15 cellular contexts compared by ENCODE assay signal in genomic region chr1:59738152-59738551, GRCh38.
DNase-seq lines count a peak whose midpoint lies in the region; ATAC-seq, FAIRE-seq and TF ChIP-seq lines count a peak whose summit lies in the region.
"Had no signal": no experiment of that assay in that cellular context is flagged by ENCODE, and none has a peak within 500 bp of the region (broad histone marks: within the 10 kb centered on the region; RNA-seq: fewer than 3 reads in every experiment).

No MANE protein-coding gene starts in this region.

- TF ChIP-seq CTCF in choroid plexus epithelial cell (conservative IDR thresholded peaks at IDR 0.05; ENCODE audit: low read depth, low read length) (no peak), pancreas (IDR thresholded peaks at IDR 0.05) (no peak)

- H3K27me3 ChIP-seq in pancreas: no peaks in the 10 kb centered on the region
- H3K27me3 ChIP-seq: neutrophil, tibial artery had no signal

- H3K4me1 Mint-ChIP-seq in activated CD8-positive, alpha-beta memory T cell treated with anti-CD3 and anti-CD28 coated beads, Interleukin-2, amount 10 ng/mL, durations not matched to agents 7 days and 5 days: peaks cover 3% of the 10 kb centered on the region
- H3K4me1 Mint-ChIP-seq: WTC11 had no signal

- no peak for FAIRE-seq in pancreas (lab: Jason Lieb, UNC)

- intact Hi-C loops in pancreas (cut with DNase I): no loop called here

- H3K27ac Mint-ChIP-seq in activated CD8-positive, alpha-beta memory T cell treated with anti-CD3 and anti-CD28 coated beads, Interleukin-2, amount 10 ng/mL, durations not matched to agents 7 days and 5 days: no peak overlapping the region
- H3K27ac Mint-ChIP-seq: effector memory CD8-positive, alpha-beta T cell; WTC11 had no signal

- H3K4me3 ChIP-seq in choroid plexus epithelial cell (ENCODE audit: low read depth, low read length) (no peak overlapping the region), pancreas (no peak overlapping the region)
- H3K4me3 ChIP-seq: lung, tibial artery had no signal

- H3K9me3 ChIP-seq in pancreas: no peaks in the 10 kb centered on the region
- H3K9me3 ChIP-seq: neutrophil, tibial artery had no signal

- H3K27ac ChIP-seq in pancreas: peak overlapping the region; percentile 2 to 75 (median 53)
- H3K27ac ChIP-seq: neutrophil, tibial artery had no signal

- 14 to 25% methylated on average over 3 of the region's 3 CpGs for WGBS in pancreas, 2 donors

- H3K36me3 Mint-ChIP-seq in activated CD8-positive, alpha-beta memory T cell treated with anti-CD3 and anti-CD28 coated beads, Interleukin-2, amount 10 ng/mL, durations not matched to agents 7 days and 5 days: peaks cover 7% of the 10 kb centered on the region

- H3K4me3 Mint-ChIP-seq in activated CD8-positive, alpha-beta memory T cell treated with anti-CD3 and anti-CD28 coated beads, Interleukin-2, amount 10 ng/mL, durations not matched to agents 7 days and 5 days: no peak overlapping the region
- H3K4me3 Mint-ChIP-seq: effector memory CD8-positive, alpha-beta T cell; WTC11 had no signal

- peaks cover 17% of the 10 kb centered on the region for H3K9me3 Mint-ChIP-seq in activated CD8-positive, alpha-beta memory T cell treated with anti-CD3 and anti-CD28 coated beads, Interleukin-2, amount 10 ng/mL, durations not matched to agents 7 days and 5 days (ENCODE audit: low read depth)
- H3K9me3 Mint-ChIP-seq: effector memory CD8-positive, alpha-beta T cell had no signal

- H3K36me3 ChIP-seq in pancreas: no peaks in the 10 kb centered on the region
- H3K36me3 ChIP-seq: neutrophil, tibial artery had no signal

- CTCF ChIA-PET in activated CD8-positive, alpha-beta memory T cell treated with anti-CD3 and anti-CD28 coated beads, Interleukin-2, amount 10 ng/mL, durations not matched to agents 7 days and 5 days (lab: Charles Lee): no interaction called here

- H3K27me3 Mint-ChIP-seq in activated CD8-positive, alpha-beta memory T cell treated with anti-CD3 and anti-CD28 coated beads, Interleukin-2, amount 10 ng/mL, durations not matched to agents 7 days and 5 days: no peaks in the 10 kb centered on the region
- H3K27me3 Mint-ChIP-seq: effector memory CD8-positive, alpha-beta T cell had no signal

- DNase-seq in GM04503 (ENCODE audit: low read depth) (peak; percentile 35), NCI-H2171 (lab: John Stamatoyannopoulos, UW) (peak; percentile 72), choroid plexus epithelial cell (ENCODE audit: low read depth) (peak; percentile 47), pancreas (no peak), T-helper 2 cell (no peak)
- no peak for DNase-seq in activated CD8-positive, alpha-beta memory T cell treated with anti-CD3 and anti-CD28 coated beads, Interleukin-2, amount 10 ng/mL, durations not matched to agents 7 days and 5 days
- DNase-seq: activated T-cell treated with anti-CD3 and anti-CD28 coated beads, Interleukin-2, amount 50 U/mL, for 1 hour; effector memory CD8-positive, alpha-beta T cell; hippocampal formation; tibial artery had no signal

- peaks cover 10 to 32% (median 23%) of the 10 kb centered on the region in 3 donors for H3K4me1 ChIP-seq in pancreas

- peak; percentile 61 to 81 (median 68) for ATAC-seq in pancreas
- ATAC-seq in GM21447 (IDR thresholded peaks at IDR 0.05; ENCODE audit: unreplicated experiment): no peak
- no peak for ATAC-seq in HG02938 (IDR thresholded peaks at IDR 0.05; ENCODE audit: unreplicated experiment)
- no peak for ATAC-seq in activated CD8-positive, alpha-beta memory T cell treated with anti-CD3 and anti-CD28 coated beads, Interleukin-2, amount 10 ng/mL, durations not matched to agents 7 days and 5 days
- ATAC-seq: effector memory CD8-positive, alpha-beta T cell; WTC11 had no signal

Comparison
In these comparisons a context has a peak if more than half of its experiments do, and no peak if none do; other contexts are left out.
1. DNase-seq: peak in GM04503 (single experiment), NCI-H2171 (single experiment) and choroid plexus epithelial cell (single experiment); none in pancreas (0 of 6), T-helper 2 cell (0 of 5) and activated CD8-positive, alpha-beta memory T cell treated with anti-CD3 and anti-CD28 coated beads, Interleukin-2, amount 10 ng/mL, durations not matched to agents 7 days and 5 days (single experiment).
2. ATAC-seq: peak in pancreas (4 of 4); none in GM21447 (single experiment), HG02938 (single experiment) and activated CD8-positive, alpha-beta memory T cell treated with anti-CD3 and anti-CD28 coated beads, Interleukin-2, amount 10 ng/mL, durations not matched to agents 7 days and 5 days (single experiment).